Comparison of ENCODE assay signal across 8 cellular contexts in the genomic region with DNA sequence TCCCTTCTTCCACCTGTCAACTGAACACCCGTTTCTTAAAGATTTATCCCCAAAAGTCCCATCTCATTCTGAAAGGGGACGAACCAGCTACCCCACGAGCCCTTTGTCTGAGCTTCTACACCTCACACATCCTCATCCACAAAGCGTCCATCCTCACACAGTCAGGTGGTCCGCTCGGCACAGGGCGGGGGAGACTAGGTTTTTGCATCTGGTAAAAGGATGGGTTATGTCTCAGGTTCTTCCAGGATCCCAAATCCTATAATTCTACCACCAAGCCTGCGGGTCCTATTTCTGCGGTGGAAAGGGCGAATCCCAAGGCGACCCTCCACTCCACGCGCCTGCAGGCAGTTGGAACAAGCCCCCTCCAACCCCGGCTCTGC. TPM values are rescaled to one million over a fixed set of nuclear protein-coding genes. Genes with fewer than 3 reads are reported as not detected.
DNase-seq lines count a peak whose midpoint lies in the region; ATAC-seq lines count a peak whose summit lies in the region.

No MANE protein-coding gene starts in this region.

- peak; percentile 46 for DNase-seq in NCI-H1092 treated with DMSO at 0.1 percent for 48 hours (lab: John Stamatoyannopoulos, UW)
- no peak for DNase-seq in NCI-H1092 (lab: John Stamatoyannopoulos, UW)
- DNase-seq in HT-29 (ENCODE audit: low spot score): peak; percentile 30
- DNase-seq in activated naive CD8-positive, alpha-beta T cell treated with anti-CD3 and anti-CD28 coated beads, Interleukin-2, amount 10 ng/mL, durations not matched to agents 7 days and 5 days: no peak
- DNase-seq in iPS-NIHi7 (ENCODE audit: extremely low spot score): peak; percentile 38
- DNase-seq in stimulated activated naive B cell treated with anti-CD40 and anti-IgM and Interleukin-4, amounts not matched to agents 10 μg/mL and 1 μg/mL and 100 μg/mL, for 72 hours: peak; percentile 6

- no peaks in the 10 kb centered on the region for H3K9me3 Mint-ChIP-seq in activated naive CD8-positive, alpha-beta T cell treated with anti-CD3 and anti-CD28 coated beads, Interleukin-2, amount 10 ng/mL, durations not matched to agents 7 days and 5 days
- no peaks in the 10 kb centered on the region for H3K9me3 Mint-ChIP-seq in stimulated activated naive B cell treated with anti-CD40 and anti-IgM and Interleukin-4, amounts not matched to agents 10 μg/mL and 1 μg/mL and 100 μg/mL, for 72 hours

- peaks cover 2% of the 10 kb centered on the region for H3K36me3 Mint-ChIP-seq in activated naive CD8-positive, alpha-beta T cell treated with anti-CD3 and anti-CD28 coated beads, Interleukin-2, amount 10 ng/mL, durations not matched to agents 7 days and 5 days
- peaks cover 9 to 11% of the 10 kb centered on the region in 2 donors for H3K36me3 Mint-ChIP-seq in stimulated activated naive B cell treated with anti-CD40 and anti-IgM and Interleukin-4, amounts not matched to agents 10 μg/mL and 1 μg/mL and 100 μg/mL, for 72 hours

- H3K4me3 Mint-ChIP-seq in activated naive CD8-positive, alpha-beta T cell treated with anti-CD3 and anti-CD28 coated beads, Interleukin-2, amount 10 ng/mL, durations not matched to agents 7 days and 5 days: peak overlapping the region; percentile 94
- peak overlapping the region; percentile 98 to 99 for H3K4me3 Mint-ChIP-seq in stimulated activated naive B cell treated with anti-CD40 and anti-IgM and Interleukin-4, amounts not matched to agents 10 μg/mL and 1 μg/mL and 100 μg/mL, for 72 hours

- POLR2A ChIA-PET in activated naive CD8-positive, alpha-beta T cell treated with anti-CD3 and anti-CD28 coated beads, Interleukin-2, amount 10 ng/mL, durations not matched to agents 7 days and 5 days (lab: Charles Lee): interaction anchor here (0.6 to 2.7 kb wide), 17 partner anchors 7 to 217 kb away, joined by 3 to 21 read pairs (median 4); partner anchors contain the start of genes ACD, C16orf86, CARMIL2 and CTCF

- peak; percentile 31 for ATAC-seq in activated naive CD8-positive, alpha-beta T cell treated with anti-CD3 and anti-CD28 coated beads, Interleukin-2, amount 10 ng/mL, durations not matched to agents 7 days and 5 days (ENCODE audit: low read depth)
- peak; percentile 39 to 53 for ATAC-seq in stimulated activated naive B cell treated with anti-CD40 and anti-IgM and Interleukin-4, amounts not matched to agents 10 μg/mL and 1 μg/mL and 100 μg/mL, for 72 hours (replicated peaks)
- ATAC-seq in GM21447 (IDR thresholded peaks at IDR 0.05; ENCODE audit: unreplicated experiment) (no peak), GM18502 (IDR thresholded peaks at IDR 0.05; ENCODE audit: poor library complexity, unreplicated experiment) (no peak)

- peaks cover 37% of the 10 kb centered on the region for H3K4me1 Mint-ChIP-seq in activated naive CD8-positive, alpha-beta T cell treated with anti-CD3 and anti-CD28 coated beads, Interleukin-2, amount 10 ng/mL, durations not matched to agents 7 days and 5 days
- peaks cover 26 to 36% of the 10 kb centered on the region in 2 donors for H3K4me1 Mint-ChIP-seq in stimulated activated naive B cell treated with anti-CD40 and anti-IgM and Interleukin-4, amounts not matched to agents 10 μg/mL and 1 μg/mL and 100 μg/mL, for 72 hours

- no peaks in the 10 kb centered on the region for H3K27me3 Mint-ChIP-seq in activated naive CD8-positive, alpha-beta T cell treated with anti-CD3 and anti-CD28 coated beads, Interleukin-2, amount 10 ng/mL, durations not matched to agents 7 days and 5 days
- H3K27me3 Mint-ChIP-seq in stimulated activated naive B cell treated with anti-CD40 and anti-IgM and Interleukin-4, amounts not matched to agents 10 μg/mL and 1 μg/mL and 100 μg/mL, for 72 hours: no peaks in the 10 kb centered on the region

- peak overlapping the region; percentile 31 for H3K27ac Mint-ChIP-seq in activated naive CD8-positive, alpha-beta T cell treated with anti-CD3 and anti-CD28 coated beads, Interleukin-2, amount 10 ng/mL, durations not matched to agents 7 days and 5 days
- H3K27ac Mint-ChIP-seq in stimulated activated naive B cell treated with anti-CD40 and anti-IgM and Interleukin-4, amounts not matched to agents 10 μg/mL and 1 μg/mL and 100 μg/mL, for 72 hours: peak overlapping the region; percentile 99

RNA-seq across cellular contexts. Expression of gene GFOD2, which starts 0.5 kb away (rescaled TPM):
- total RNA-seq in HT-29 (2014; rRNA removed; shearing (Covaris generic)): 16.8 and 19.7 TPM in 2 replicates
- total RNA-seq in activated naive CD8-positive, alpha-beta T cell treated with anti-CD3 and anti-CD28 coated beads, Interleukin-2, amount 10 ng/mL, durations not matched to agents 7 days and 5 days: 10 to 100 TPM; 12.5 to 14.2 TPM

RNA-seq across cellular contexts. Expression of gene C16orf86, which starts 52.0 kb away (rescaled TPM):
- total RNA-seq in HT-29 (2014; rRNA removed; shearing (Covaris generic)): 0.38 and 0.99 TPM in 2 replicates
- total RNA-seq in activated naive CD8-positive, alpha-beta T cell treated with anti-CD3 and anti-CD28 coated beads, Interleukin-2, amount 10 ng/mL, durations not matched to agents 7 days and 5 days: 1 to 10 TPM; 5.6 to 5.8 TPM

RNA-seq across cellular contexts. Expression of gene ENKD1, which starts 52.1 kb away (rescaled TPM):
- 52.6 and 58.8 TPM in 2 replicates for total RNA-seq in HT-29 (2014; rRNA removed; shearing (Covaris generic))
- total RNA-seq in activated naive CD8-positive, alpha-beta T cell treated with anti-CD3 and anti-CD28 coated beads, Interleukin-2, amount 10 ng/mL, durations not matched to agents 7 days and 5 days: 10 to 100 TPM in 1 of 2 experiments, 1 to 10 TPM in 1; 9.6 to 12.1 TPM

RNA-seq across cellular contexts. Expression of gene PARD6A, which starts 57.9 kb away (rescaled TPM):
- 24.9 and 38.1 TPM in 2 replicates for total RNA-seq in HT-29 (2014; rRNA removed; shearing (Covaris generic))
- total RNA-seq in activated naive CD8-positive, alpha-beta T cell treated with anti-CD3 and anti-CD28 coated beads, Interleukin-2, amount 10 ng/mL, durations not matched to agents 7 days and 5 days: 10 to 100 TPM in 1 of 2 experiments, 1 to 10 TPM in 1; 9.5 to 11.1 TPM

RNA-seq across cellular contexts. Expression of gene ACD, which starts 58.6 kb away (rescaled TPM):
- 79.6 and 82.2 TPM in 2 replicates for total RNA-seq in HT-29 (2014; rRNA removed; shearing (Covaris generic))
- 10 to 100 TPM; 50.7 to 54.2 TPM for total RNA-seq in activated naive CD8-positive, alpha-beta T cell treated with anti-CD3 and anti-CD28 coated beads, Interleukin-2, amount 10 ng/mL, durations not matched to agents 7 days and 5 days

Comparison
In these comparisons a context has a peak if more than half of its experiments do, and no peak if none do; other contexts are left out.
1. DNase-seq: peak in NCI-H1092 treated with DMSO at 0.1 percent for 48 hours (single experiment), HT-29 (single experiment), iPS-NIHi7 (single experiment) and stimulated activated naive B cell treated with anti-CD40 and anti-IgM and Interleukin-4, amounts not matched to agents 10 μg/mL and 1 μg/mL and 100 μg/mL, for 72 hours (single experiment); none in NCI-H1092 (single experiment) and activated naive CD8-positive, alpha-beta T cell treated with anti-CD3 and anti-CD28 coated beads, Interleukin-2, amount 10 ng/mL, durations not matched to agents 7 days and 5 days (single experiment).
2. ATAC-seq: peak in activated naive CD8-positive, alpha-beta T cell treated with anti-CD3 and anti-CD28 coated beads, Interleukin-2, amount 10 ng/mL, durations not matched to agents 7 days and 5 days (single experiment) and stimulated activated naive B cell treated with anti-CD40 and anti-IgM and Interleukin-4, amounts not matched to agents 10 μg/mL and 1 μg/mL and 100 μg/mL, for 72 hours (2 of 2); none in GM21447 (single experiment) and GM18502 (single experiment).